ENCODE assay signal across 22 cellular contexts in genomic region chr3:97934980-97935695, GRCh38.
"Had no signal": no experiment of that assay in that cellular context is flagged by ENCODE, and none has a peak within 500 bp of the region (broad histone marks: within the 10 kb centered on the region; RNA-seq: fewer than 3 reads in every experiment).

No MANE protein-coding gene starts in this region.

- H3K4me3 ChIP-seq: colonic mucosa, esophagus squamous epithelium, gastrocnemius medialis, heart right ventricle, left lung, lower lobe of right lung, mucosa of descending colon had no signal

- H3K27me3 Mint-ChIP-seq: dendritic cell treated with granulocyte-macrophage colony-stimulating factor and Interleukin-4, amounts not matched to agents 40 ng/mL and 50 ng/mL, for 4 days had no signal

- H3K9me3 ChIP-seq: colonic mucosa, esophagus squamous epithelium, gastrocnemius medialis, left lung, lower lobe of right lung, mucosa of descending colon had no signal

- H3K27ac ChIP-seq: colonic mucosa, epithelial cell of prostate, esophagus squamous epithelium, gastrocnemius medialis, heart right ventricle, left lung, lower lobe of right lung had no signal

- H3K9me3 Mint-ChIP-seq: dendritic cell treated with granulocyte-macrophage colony-stimulating factor and Interleukin-4, amounts not matched to agents 40 ng/mL and 50 ng/mL, for 4 days; effector memory CD8-positive, alpha-beta T cell; endodermal cell had no signal

- H3K4me1 ChIP-seq: colonic mucosa, left lung, lower lobe of right lung had no signal

- H3K27me3 ChIP-seq: colonic mucosa, esophagus squamous epithelium, gastrocnemius medialis, heart right ventricle, left lung had no signal

- DNase-seq: colonic mucosa; cortex of kidney; effector CD8-positive, alpha-beta T cell; effector memory CD8-positive, alpha-beta T cell; endodermal cell; erythroblast; esophagus squamous epithelium; foreskin fibroblast; foreskin melanocyte; gastrocnemius medialis; glutamatergic neuron; heart right ventricle; hippocampal formation; left cardiac atrium; left lung; left ventricle myocardium superior; lower lobe of right lung; mesenchymal stem cell; mucosa of descending colon had no signal

- H3K27ac Mint-ChIP-seq: dendritic cell treated with granulocyte-macrophage colony-stimulating factor and Interleukin-4, amounts not matched to agents 40 ng/mL and 50 ng/mL, for 4 days; endodermal cell; mesothelial cell of epicardium had no signal

- H3K4me3 Mint-ChIP-seq: dendritic cell treated with granulocyte-macrophage colony-stimulating factor and Interleukin-4, amounts not matched to agents 40 ng/mL and 50 ng/mL, for 4 days; effector memory CD8-positive, alpha-beta T cell; endodermal cell; mesothelial cell of epicardium had no signal

- H3K36me3 ChIP-seq: colonic mucosa had no signal

- H3K4me1 Mint-ChIP-seq: endodermal cell had no signal

- ATAC-seq: effector memory CD8-positive, alpha-beta T cell; gastrocnemius medialis; left cardiac atrium; left lung; left ventricle myocardium superior; lower lobe of right lung; mucosa of descending colon had no signal
